29 cellular contexts compared by ENCODE assay signal in genomic region chr3:80649170-80649569, GRCh38.
"Had no signal": no experiment of that assay in that cellular context is flagged by ENCODE, and none has a peak within 500 bp of the region (broad histone marks: within the 10 kb centered on the region; RNA-seq: fewer than 3 reads in every experiment).

No MANE protein-coding gene starts in this region.

- FAIRE-seq: colon, endometrium, endothelial cell of umbilical vein, frontal cortex had no signal

- H3K27ac Mint-ChIP-seq: dendritic cell treated with granulocyte-macrophage colony-stimulating factor and Interleukin-4, amounts not matched to agents 40 ng/mL and 50 ng/mL, for 4 days; effector memory CD8-positive, alpha-beta T cell; endodermal cell had no signal

- ATAC-seq: effector memory CD8-positive, alpha-beta T cell; esophagus mucosa; foreskin keratinocyte; gastrocnemius medialis; gastroesophageal sphincter; heart left ventricle; heart right ventricle had no signal

- H3K36me3 ChIP-seq: colonic mucosa, esophagus muscularis mucosa, esophagus squamous epithelium, gastrocnemius medialis, gastroesophageal sphincter, heart left ventricle, heart right ventricle had no signal

- H3K9me3 ChIP-seq: colonic mucosa, esophagus muscularis mucosa, esophagus squamous epithelium, gastrocnemius medialis, gastroesophageal sphincter had no signal

- H3K4me1 ChIP-seq: colonic mucosa, esophagus muscularis mucosa, esophagus squamous epithelium, foreskin keratinocyte, gastrocnemius medialis, gastroesophageal sphincter, heart left ventricle, heart right ventricle had no signal

- H3K27ac ChIP-seq: colonic mucosa, coronary artery, dorsolateral prefrontal cortex, epithelial cell of prostate, esophagus muscularis mucosa, esophagus squamous epithelium, foreskin keratinocyte, gastrocnemius medialis, gastroesophageal sphincter, heart left ventricle, heart right ventricle had no signal

- DNase-seq: colonic mucosa; cortex of kidney; dermis blood vessel endothelial cell; dorsolateral prefrontal cortex; effector CD4-positive, alpha-beta T cell; effector CD8-positive, alpha-beta T cell; effector memory CD4-positive, alpha-beta T cell; effector memory CD8-positive, alpha-beta T cell; endodermal cell; erythroblast; esophagus squamous epithelium; foreskin fibroblast; foreskin keratinocyte; foreskin melanocyte; gastrocnemius medialis; glutamatergic neuron; head of caudate nucleus; heart left ventricle; heart right ventricle had no signal

- H3K4me1 Mint-ChIP-seq: endodermal cell had no signal

- H3K27me3 ChIP-seq: colonic mucosa, dorsolateral prefrontal cortex, esophagus muscularis mucosa, esophagus squamous epithelium, foreskin keratinocyte, gastrocnemius medialis, gastroesophageal sphincter, heart left ventricle, heart right ventricle had no signal

- H3K4me3 Mint-ChIP-seq: dendritic cell treated with granulocyte-macrophage colony-stimulating factor and Interleukin-4, amounts not matched to agents 40 ng/mL and 50 ng/mL, for 4 days; effector memory CD8-positive, alpha-beta T cell; endodermal cell had no signal

- H3K27me3 Mint-ChIP-seq: dendritic cell treated with granulocyte-macrophage colony-stimulating factor and Interleukin-4, amounts not matched to agents 40 ng/mL and 50 ng/mL, for 4 days; effector memory CD8-positive, alpha-beta T cell had no signal

- H3K4me3 ChIP-seq: colonic mucosa, coronary artery, dorsolateral prefrontal cortex, esophagus muscularis mucosa, esophagus squamous epithelium, gastrocnemius medialis, gastroesophageal sphincter, heart left ventricle, heart right ventricle had no signal
